In the genomic region with DNA sequence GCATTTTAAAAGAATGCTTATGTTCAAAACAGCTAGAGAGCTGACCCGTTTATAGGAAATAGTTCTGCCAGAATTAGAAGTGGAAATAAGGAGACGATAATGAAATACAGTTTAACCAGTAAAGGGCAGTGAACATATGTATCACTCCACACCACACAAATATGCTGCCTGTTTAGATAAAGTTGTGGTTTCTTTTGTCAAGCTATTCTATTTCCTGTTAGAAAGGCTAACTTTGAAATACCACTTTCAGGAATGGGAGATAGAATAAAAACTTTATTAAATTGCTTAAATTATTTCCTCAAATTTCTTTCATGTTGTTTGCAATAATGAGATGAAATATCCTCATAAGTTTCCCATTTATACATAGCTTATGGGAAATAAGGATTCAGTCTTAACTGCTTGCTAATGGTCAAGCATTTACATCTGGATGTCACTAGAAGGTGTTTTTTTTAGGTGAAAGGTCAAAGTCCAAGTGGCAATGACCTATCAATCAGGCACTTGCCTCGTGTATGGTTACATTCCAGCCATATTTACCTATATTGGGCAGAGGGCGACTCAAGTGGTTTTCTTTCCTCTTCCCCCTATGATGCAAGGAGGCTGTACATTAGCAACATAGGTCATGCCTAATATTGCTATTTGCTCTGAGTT, we compare ENCODE assay signal across 1 cellular context.
TF ChIP-seq lines count a peak whose summit lies in the region.

No MANE protein-coding gene starts in this region.

TF ChIP-seq in K562, 482 proteins besides CTCF, POLR2A, EP300 and RAD21 (continued from another document):
- TF ChIP-seq, protein P1, sequence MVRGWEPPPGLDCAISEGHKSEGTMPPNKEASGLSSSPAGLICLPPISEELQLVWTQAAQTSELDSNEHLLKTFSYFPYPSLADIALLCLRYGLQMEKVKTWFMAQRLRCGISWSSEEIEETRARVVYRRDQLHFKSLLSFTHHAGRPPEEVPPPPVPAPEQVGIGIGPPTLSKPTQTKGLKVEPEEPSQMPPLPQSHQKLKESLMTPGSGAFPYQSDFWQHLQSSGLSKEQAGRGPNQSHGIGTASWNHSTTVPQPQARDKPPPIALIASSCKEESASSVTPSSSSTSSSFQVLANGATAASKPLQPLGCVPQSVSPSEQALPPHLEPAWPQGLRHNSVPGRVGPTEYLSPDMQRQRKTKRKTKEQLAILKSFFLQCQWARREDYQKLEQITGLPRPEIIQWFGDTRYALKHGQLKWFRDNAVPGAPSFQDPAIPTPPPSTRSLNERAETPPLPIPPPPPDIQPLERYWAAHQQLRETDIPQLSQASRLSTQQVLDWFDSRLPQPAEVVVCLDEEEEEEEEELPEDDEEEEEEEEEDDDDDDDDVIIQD (CRISPR knock-in tag; IDR thresholded peaks at IDR 0.05), result no peak
- TF ChIP-seq MCM2 (IDR thresholded peaks at IDR 0.05; ENCODE audit: low read depth) (no peak), RB1 (IDR thresholded peaks at IDR 0.05; ENCODE audit: low read depth) (no peak), ZNF561 (CRISPR knock-in tag; conservative IDR thresholded peaks at IDR 0.05) (no peak), ZNF518B (CRISPR knock-in tag; IDR thresholded peaks at IDR 0.05) (no peak), SREBF1 (IDR thresholded peaks at IDR 0.05; ENCODE audit: borderline replicate concordance, low read depth, low read length) (no peak), ZNF124 (CRISPR knock-in tag; IDR thresholded peaks at IDR 0.05) (no peak), CBX5 (IDR thresholded peaks at IDR 0.05; ENCODE audit: borderline replicate concordance, low read depth) (no peak), ATF7 (IDR thresholded peaks at IDR 0.05) (no peak), ETV6 (IDR thresholded peaks at IDR 0.05; ENCODE audit: borderline replicate concordance in 1 of 2, low read depth in 2 of 2, low read length in 1 of 2) (peak in 1 of 2 experiments; percentile 75; a peak in 1 of 4 replicates), ETV6 (CRISPR knock-in tag; IDR thresholded peaks at IDR 0.05; ENCODE audit: borderline replicate concordance) (no peak), PTTG1 (tag; IDR thresholded peaks at IDR 0.05; ENCODE audit: low read depth) (0 out of 2 replicates have a peak, but pooled peaks have one; percentile 17), ZNF253 (CRISPR knock-in tag; conservative IDR thresholded peaks at IDR 0.05) (no peak), HMGN3 (IDR thresholded peaks at IDR 0.05; ENCODE audit: borderline replicate concordance, extremely low read depth, insufficient read length, low read depth, low read length) (no peak), ZNF263 (CRISPR knock-in tag; IDR thresholded peaks at IDR 0.05; ENCODE audit: borderline replicate concordance) (no peak), ESRRA (IDR thresholded peaks at IDR 0.05; ENCODE audit: borderline replicate concordance, low read depth) (peak; percentile 52; the same call in 1 of the 2 replicates)
- TF ChIP-seq, protein P2, sequence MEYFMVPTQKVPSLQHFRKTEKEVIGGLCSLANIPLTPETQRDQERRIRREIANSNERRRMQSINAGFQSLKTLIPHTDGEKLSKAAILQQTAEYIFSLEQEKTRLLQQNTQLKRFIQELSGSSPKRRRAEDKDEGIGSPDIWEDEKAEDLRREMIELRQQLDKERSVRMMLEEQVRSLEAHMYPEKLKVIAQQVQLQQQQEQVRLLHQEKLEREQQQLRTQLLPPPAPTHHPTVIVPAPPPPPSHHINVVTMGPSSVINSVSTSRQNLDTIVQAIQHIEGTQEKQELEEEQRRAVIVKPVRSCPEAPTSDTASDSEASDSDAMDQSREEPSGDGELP (CRISPR knock-in tag; IDR thresholded peaks at IDR 0.05; ENCODE audit: borderline replicate concordance), result no peak
- TF ChIP-seq, protein P3, sequence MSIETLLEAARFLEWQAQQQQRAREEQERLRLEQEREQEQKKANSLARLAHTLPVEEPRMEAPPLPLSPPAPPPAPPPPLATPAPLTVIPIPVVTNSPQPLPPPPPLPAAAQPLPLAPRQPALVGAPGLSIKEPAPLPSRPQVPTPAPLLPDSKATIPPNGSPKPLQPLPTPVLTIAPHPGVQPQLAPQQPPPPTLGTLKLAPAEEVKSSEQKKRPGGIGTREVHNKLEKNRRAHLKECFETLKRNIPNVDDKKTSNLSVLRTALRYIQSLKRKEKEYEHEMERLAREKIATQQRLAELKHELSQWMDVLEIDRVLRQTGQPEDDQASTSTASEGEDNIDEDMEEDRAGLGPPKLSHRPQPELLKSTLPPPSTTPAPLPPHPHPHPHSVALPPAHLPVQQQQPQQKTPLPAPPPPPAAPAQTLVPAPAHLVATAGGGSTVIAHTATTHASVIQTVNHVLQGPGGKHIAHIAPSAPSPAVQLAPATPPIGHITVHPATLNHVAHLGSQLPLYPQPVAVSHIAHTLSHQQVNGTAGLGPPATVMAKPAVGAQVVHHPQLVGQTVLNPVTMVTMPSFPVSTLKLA (conservative IDR thresholded peaks at IDR 0.05), result 0 out of 4 replicates have a peak, but pooled peaks have one; percentile 22 to 34
- TF ChIP-seq, protein P4, sequence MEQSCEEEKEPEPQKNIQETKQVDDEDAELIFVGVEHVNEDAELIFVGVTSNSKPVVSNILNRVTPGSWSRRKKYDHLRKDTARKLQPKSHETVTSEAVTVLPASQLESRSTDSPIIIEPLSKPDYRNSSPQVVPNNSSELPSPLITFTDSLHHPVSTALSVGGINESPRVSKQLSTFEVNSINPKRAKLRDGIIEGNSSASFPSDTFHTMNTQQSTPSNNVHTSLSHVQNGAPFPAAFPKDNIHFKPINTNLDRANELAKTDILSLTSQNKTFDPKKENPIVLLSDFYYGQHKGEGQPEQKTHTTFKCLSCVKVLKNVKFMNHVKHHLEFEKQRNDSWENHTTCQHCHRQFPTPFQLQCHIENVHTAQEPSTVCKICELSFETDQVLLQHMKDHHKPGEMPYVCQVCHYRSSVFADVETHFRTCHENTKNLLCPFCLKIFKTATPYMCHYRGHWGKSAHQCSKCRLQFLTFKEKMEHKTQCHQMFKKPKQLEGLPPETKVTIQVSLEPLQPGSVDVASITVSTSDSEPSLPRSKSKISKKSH (CRISPR knock-in tag; IDR thresholded peaks at IDR 0.05), result no peak
- TF ChIP-seq, protein P5, sequence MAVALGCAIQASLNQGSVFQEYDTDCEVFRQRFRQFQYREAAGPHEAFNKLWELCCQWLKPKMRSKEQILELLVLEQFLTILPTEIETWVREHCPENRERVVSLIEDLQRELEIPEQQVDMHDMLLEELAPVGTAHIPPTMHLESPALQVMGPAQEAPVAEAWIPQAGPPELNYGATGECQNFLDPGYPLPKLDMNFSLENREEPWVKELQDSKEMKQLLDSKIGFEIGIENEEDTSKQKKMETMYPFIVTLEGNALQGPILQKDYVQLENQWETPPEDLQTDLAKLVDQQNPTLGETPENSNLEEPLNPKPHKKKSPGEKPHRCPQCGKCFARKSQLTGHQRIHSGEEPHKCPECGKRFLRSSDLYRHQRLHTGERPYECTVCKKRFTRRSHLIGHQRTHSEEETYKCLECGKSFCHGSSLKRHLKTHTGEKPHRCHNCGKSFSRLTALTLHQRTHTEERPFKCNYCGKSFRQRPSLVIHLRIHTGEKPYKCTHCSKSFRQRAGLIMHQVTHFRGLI (CRISPR knock-in tag; IDR thresholded peaks at IDR 0.05), result no peak
- TF ChIP-seq, protein P6, sequence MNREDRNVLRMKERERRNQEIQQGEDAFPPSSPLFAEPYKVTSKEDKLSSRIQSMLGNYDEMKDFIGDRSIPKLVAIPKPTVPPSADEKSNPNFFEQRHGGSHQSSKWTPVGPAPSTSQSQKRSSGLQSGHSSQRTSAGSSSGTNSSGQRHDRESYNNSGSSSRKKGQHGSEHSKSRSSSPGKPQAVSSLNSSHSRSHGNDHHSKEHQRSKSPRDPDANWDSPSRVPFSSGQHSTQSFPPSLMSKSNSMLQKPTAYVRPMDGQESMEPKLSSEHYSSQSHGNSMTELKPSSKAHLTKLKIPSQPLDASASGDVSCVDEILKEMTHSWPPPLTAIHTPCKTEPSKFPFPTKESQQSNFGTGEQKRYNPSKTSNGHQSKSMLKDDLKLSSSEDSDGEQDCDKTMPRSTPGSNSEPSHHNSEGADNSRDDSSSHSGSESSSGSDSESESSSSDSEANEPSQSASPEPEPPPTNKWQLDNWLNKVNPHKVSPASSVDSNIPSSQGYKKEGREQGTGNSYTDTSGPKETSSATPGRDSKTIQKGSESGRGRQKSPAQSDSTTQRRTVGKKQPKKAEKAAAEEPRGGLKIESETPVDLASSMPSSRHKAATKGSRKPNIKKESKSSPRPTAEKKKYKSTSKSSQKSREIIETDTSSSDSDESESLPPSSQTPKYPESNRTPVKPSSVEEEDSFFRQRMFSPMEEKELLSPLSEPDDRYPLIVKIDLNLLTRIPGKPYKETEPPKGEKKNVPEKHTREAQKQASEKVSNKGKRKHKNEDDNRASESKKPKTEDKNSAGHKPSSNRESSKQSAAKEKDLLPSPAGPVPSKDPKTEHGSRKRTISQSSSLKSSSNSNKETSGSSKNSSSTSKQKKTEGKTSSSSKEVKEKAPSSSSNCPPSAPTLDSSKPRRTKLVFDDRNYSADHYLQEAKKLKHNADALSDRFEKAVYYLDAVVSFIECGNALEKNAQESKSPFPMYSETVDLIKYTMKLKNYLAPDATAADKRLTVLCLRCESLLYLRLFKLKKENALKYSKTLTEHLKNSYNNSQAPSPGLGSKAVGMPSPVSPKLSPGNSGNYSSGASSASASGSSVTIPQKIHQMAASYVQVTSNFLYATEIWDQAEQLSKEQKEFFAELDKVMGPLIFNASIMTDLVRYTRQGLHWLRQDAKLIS (CRISPR knock-in tag; IDR thresholded peaks at IDR 0.05), result no peak
